18 cellular contexts compared by ENCODE assay signal in genomic region chr5:171392585-171393159, GRCh38. TPM values are rescaled to one million over a fixed set of nuclear protein-coding genes. Genes with fewer than 3 reads are reported as not detected.
A peak's percentile ranks its signal among the peaks of the same experiment; 100 is the strongest.
DNase-seq lines count a peak whose midpoint lies in the region; ATAC-seq and TF ChIP-seq lines count a peak whose summit lies in the region.
"Had no signal": no experiment of that assay in that cellular context is flagged by ENCODE, and none has a peak within 500 bp of the region (broad histone marks: within the 10 kb centered on the region; RNA-seq: fewer than 3 reads in every experiment).

No MANE protein-coding gene starts in this region.

- no peak overlapping the region for H2BK20ac ChIP-seq in H9 (ENCODE audit: low read depth, low read length, poor library complexity, severe bottlenecking)

- H3K9me3 ChIP-seq in CD8-positive, alpha-beta memory T cell (ENCODE audit: low read length), result no peaks in the 10 kb centered on the region
- H3K9me3 ChIP-seq in H9 (ENCODE audit: control insufficient read depth, low read depth, low read length), result no peaks in the 10 kb centered on the region
- H3K9me3 ChIP-seq: left lung, right lobe of liver had no signal

- H3K36me3 ChIP-seq in CD8-positive, alpha-beta memory T cell (ENCODE audit: insufficient read depth, low read length), result peaks cover 52% of the 10 kb centered on the region

- intact Hi-C loops in activated CD8-positive, alpha-beta T cell treated with anti-CD3 and anti-CD28 coated beads for 36 hours (cut with micrococcal nuclease), result no loop called here

- H2AK5ac ChIP-seq in H9 (ENCODE audit: insufficient read length, low read length), result no peak overlapping the region

- H3K18ac ChIP-seq in H9 (ENCODE audit: insufficient read length, low read depth, low read length), result no peak overlapping the region

- no peak overlapping the region for H3K14ac ChIP-seq in H9 (ENCODE audit: insufficient read depth, low read length)

- peak overlapping the region in 3 of 7 donors; percentile 17 to 59 (median 19) for H3K4me3 Mint-ChIP-seq in CD8-positive, alpha-beta memory T cell
- H3K4me3 Mint-ChIP-seq in H9 (peak overlapping the region; percentile 29 to 55), memory B cell (no peak overlapping the region)
- peak overlapping the region; percentile 98 for H3K4me3 Mint-ChIP-seq in activated CD8-positive, alpha-beta T cell treated with anti-CD3 and anti-CD28 coated beads for 36 hours
- no peak overlapping the region for H3K4me3 Mint-ChIP-seq in T-helper 2 cell treated with Interferon-gamma antibody and Interleukin-4, amounts not matched to agents 5 μg/mL and 100 μg/mL, for 36 hours
- H3K4me3 Mint-ChIP-seq: CD8-positive, alpha-beta T cell had no signal

- H3K27me3 ChIP-seq in CD8-positive, alpha-beta memory T cell (ENCODE audit: insufficient read depth, low read length, poor library complexity, severe bottlenecking), result no peaks in the 10 kb centered on the region
- no peaks in the 10 kb centered on the region for H3K27me3 ChIP-seq in H9 (ENCODE audit: insufficient read depth, low read length)
- H3K27me3 ChIP-seq: left lung, right lobe of liver had no signal

- H4K8ac ChIP-seq in H9 (replicated peaks; ENCODE audit: insufficient read length, low read depth, low read length), result no peak overlapping the region

- no peak overlapping the region for H2BK12ac ChIP-seq in H9 (ENCODE audit: insufficient read length, low read depth, low read length)

- no peak for ATAC-seq in activated CD8-positive, alpha-beta T cell treated with anti-CD3 and anti-CD28 coated beads for 36 hours
- no peak for ATAC-seq in memory B cell (ENCODE audit: low read depth)
- no peak for ATAC-seq in HG03108 (IDR thresholded peaks at IDR 0.05; ENCODE audit: unreplicated experiment)
- ATAC-seq: CD8-positive, alpha-beta T cell; left lung; right lobe of liver had no signal

- no peak overlapping the region for H3K23ac ChIP-seq in H9 (ENCODE audit: insufficient read length, low read depth, low read length)

- H3K36me3 Mint-ChIP-seq in CD8-positive, alpha-beta memory T cell, result peaks cover 27 to 88% (median 36%) of the 10 kb centered on the region in 3 donors
- H3K36me3 Mint-ChIP-seq in H9 (ENCODE audit: insufficient read depth in 1 of 3, low read depth in 3 of 3) (peaks cover 78 to 100% (median 100%) of the 10 kb centered on the region in 3 experiments), memory B cell (peaks cover 30% of the 10 kb centered on the region)
- H3K36me3 Mint-ChIP-seq in activated CD8-positive, alpha-beta T cell treated with anti-CD3 and anti-CD28 coated beads for 36 hours (ENCODE audit: low read depth), result peaks cover 95% of the 10 kb centered on the region
- H3K36me3 Mint-ChIP-seq in T-helper 2 cell treated with Interferon-gamma antibody and Interleukin-4, amounts not matched to agents 5 μg/mL and 100 μg/mL, for 36 hours (ENCODE audit: low read depth), result peaks cover 83% of the 10 kb centered on the region

- H3K4me1 Mint-ChIP-seq in CD8-positive, alpha-beta memory T cell, result peaks cover 72 to 92% (median 84%) of the 10 kb centered on the region in 3 donors
- H3K4me1 Mint-ChIP-seq in H9, result peaks cover 45 to 72% of the 10 kb centered on the region in 2 experiments
- peaks cover 56% of the 10 kb centered on the region for H3K4me1 Mint-ChIP-seq in activated CD8-positive, alpha-beta T cell treated with anti-CD3 and anti-CD28 coated beads for 36 hours (ENCODE audit: low read depth)
- peaks cover 49% of the 10 kb centered on the region for H3K4me1 Mint-ChIP-seq in memory B cell
- H3K4me1 Mint-ChIP-seq in T-helper 2 cell treated with Interferon-gamma antibody and Interleukin-4, amounts not matched to agents 5 μg/mL and 100 μg/mL, for 36 hours (ENCODE audit: low read depth), result peaks cover 45% of the 10 kb centered on the region

- H3K4me3 ChIP-seq in CD8-positive, alpha-beta memory T cell (ENCODE audit: low read length), result no peak overlapping the region
- H3K4me3 ChIP-seq: left lung, right lobe of liver had no signal

- H3K27me3 Mint-ChIP-seq in CD8-positive, alpha-beta memory T cell, result peaks cover 0 to 7% of the 10 kb centered on the region in 2 donors
- peaks cover 3% of the 10 kb centered on the region for H3K27me3 Mint-ChIP-seq in H9 (ENCODE audit: low read depth)
- H3K27me3 Mint-ChIP-seq in activated CD8-positive, alpha-beta T cell treated with anti-CD3 and anti-CD28 coated beads for 36 hours, result peaks cover 1% of the 10 kb centered on the region
- no peaks in the 10 kb centered on the region for H3K27me3 Mint-ChIP-seq in memory B cell
- H3K27me3 Mint-ChIP-seq in T-helper 2 cell treated with Interferon-gamma antibody and Interleukin-4, amounts not matched to agents 5 μg/mL and 100 μg/mL, for 36 hours (ENCODE audit: low read depth), result no peaks in the 10 kb centered on the region

- no peak overlapping the region for H4K91ac ChIP-seq in H9 (ENCODE audit: insufficient read length, low read depth, low read length)

- H3K9me3 Mint-ChIP-seq in CD8-positive, alpha-beta memory T cell, result peaks cover 0 to 6% (median 0%) of the 10 kb centered on the region in 5 donors
- peaks cover 2 to 10% of the 10 kb centered on the region in 2 experiments for H3K9me3 Mint-ChIP-seq in H9
- H3K9me3 Mint-ChIP-seq in activated CD8-positive, alpha-beta T cell treated with anti-CD3 and anti-CD28 coated beads for 36 hours, result no peaks in the 10 kb centered on the region
- no peaks in the 10 kb centered on the region for H3K9me3 Mint-ChIP-seq in memory B cell
- H3K9me3 Mint-ChIP-seq in T-helper 2 cell treated with Interferon-gamma antibody and Interleukin-4, amounts not matched to agents 5 μg/mL and 100 μg/mL, for 36 hours, result no peaks in the 10 kb centered on the region
- H3K9me3 Mint-ChIP-seq: CD8-positive, alpha-beta T cell had no signal

- no peaks in the 10 kb centered on the region for H4K20me1 ChIP-seq in H9 (ENCODE audit: control insufficient read depth, insufficient read depth, insufficient read length)

- POLR2A ChIA-PET in CD8-positive, alpha-beta memory T cell (lab: Charles Lee), result no interaction called here
- POLR2A ChIA-PET in activated CD8-positive, alpha-beta T cell treated with anti-CD3 and anti-CD28 coated beads for 36 hours (lab: Charles Lee), result interaction anchor here (0.6 to 10.5 kb wide), 6 partner anchors 8 to 1407 kb away, joined by 3 to 162 read pairs (median 3); no protein-coding TSS in a partner anchor

- no peak overlapping the region for H2BK15ac ChIP-seq in H9 (ENCODE audit: low read depth, low read length)

- CTCF ChIA-PET in CD8-positive, alpha-beta memory T cell (lab: Charles Lee), result interaction anchor here (1.6 kb wide), 1 partner anchor 11 kb away, joined by 3 read pairs; no protein-coding TSS in a partner anchor
- CTCF ChIA-PET in activated CD8-positive, alpha-beta T cell treated with anti-CD3 and anti-CD28 coated beads for 36 hours (lab: Charles Lee), result interaction anchor here (1.0 kb wide), 1 partner anchor 16 kb away, joined by 4 read pairs; no protein-coding TSS in a partner anchor

- no peak overlapping the region for H4K5ac ChIP-seq in H9 (ENCODE audit: insufficient read length, low read depth, low read length)

- H3K9ac ChIP-seq in H9 (ENCODE audit: extremely low read depth, insufficient read length, low read length), result no peak overlapping the region

- no peak overlapping the region for H2BK5ac ChIP-seq in H9 (ENCODE audit: insufficient read length, low read length)

- no peaks in the 10 kb centered on the region for H3K23me2 ChIP-seq in H9 (ENCODE audit: insufficient read length, low read depth, low read length, poor library complexity, severe bottlenecking)

- no peaks in the 10 kb centered on the region for H3K79me1 ChIP-seq in H9 (ENCODE audit: insufficient read depth, low read depth, low read length, poor library complexity, severe bottlenecking)

- TF ChIP-seq CTCF in H9 (conservative IDR thresholded peaks at IDR 0.05), result no peak; the same call in 2 of the 3 replicates
- no peak for TF ChIP-seq CTCF in activated CD8-positive, alpha-beta T cell treated with anti-CD3 and anti-CD28 coated beads for 36 hours (IDR thresholded peaks at IDR 0.05)

- peaks cover 97% of the 10 kb centered on the region for H3K79me2 ChIP-seq in H9 (ENCODE audit: insufficient read depth, low read length)

- H3K4me2 ChIP-seq in H9 (ENCODE audit: insufficient read depth, insufficient read length, low read length), result no peak overlapping the region

- peak overlapping the region in 7 of 8 donors; percentile 7 to 78 (median 59) for H3K27ac Mint-ChIP-seq in CD8-positive, alpha-beta memory T cell
- H3K27ac Mint-ChIP-seq in H9, result peak overlapping the region in 2 of 3 experiments; percentile 58 to 70; a peak in 2 of 7 replicates
- H3K27ac Mint-ChIP-seq in activated CD8-positive, alpha-beta T cell treated with anti-CD3 and anti-CD28 coated beads for 36 hours, result peak overlapping the region; percentile 82
- peak overlapping the region; percentile 35 for H3K27ac Mint-ChIP-seq in memory B cell
- no peak overlapping the region for H3K27ac Mint-ChIP-seq in T-helper 2 cell treated with Interferon-gamma antibody and Interleukin-4, amounts not matched to agents 5 μg/mL and 100 μg/mL, for 36 hours
- H3K27ac Mint-ChIP-seq: CD8-positive, alpha-beta T cell had no signal

- H3T11ph ChIP-seq in H9 (ENCODE audit: low read length), result no peak overlapping the region

- H3K4ac ChIP-seq in H9 (ENCODE audit: low read depth, low read length), result no peak overlapping the region

- H2BK120ac ChIP-seq in H9 (ENCODE audit: low read depth, low read length, poor library complexity, severe bottlenecking), result no peak overlapping the region

- DNase-seq in CD8-positive, alpha-beta memory T cell, result no peak
- DNase-seq in H9 (no peak), memory B cell (ENCODE audit: low spot score in 2 of 2) (no peak), NCI-H526 treated with DMSO at 0.1 percent for 48 hours (lab: John Stamatoyannopoulos, UW) (no peak), AML-193 (lab: John Stamatoyannopoulos, UW) (no peak)
- DNase-seq in activated CD8-positive, alpha-beta T cell treated with anti-CD3 and anti-CD28 coated beads for 36 hours, result no peak
- DNase-seq in T-helper 2 cell treated with Interferon-gamma antibody and Interleukin-4, amounts not matched to agents 5 μg/mL and 100 μg/mL, for 36 hours (ENCODE audit: low spot score), result no peak
- DNase-seq: activated naive CD4-positive, alpha-beta T cell treated with Interleukin-2 at 50 U/mL for 16 hours; CD8-positive, alpha-beta T cell; GF-D8; left lung; NCI-H146; NCI-H446 treated with DMSO at 0.1 percent for 48 hours; right lobe of liver; stimulated activated CD4-positive, alpha-beta T cell treated with anti-CD3 and anti-CD28 coated beads, Interleukin-4, amount 100 ng/mL, for 4 hours; stimulated activated naive CD4-positive, alpha-beta T cell; SW 1271 had no signal

- no peak overlapping the region for H2AFZ ChIP-seq in H9 (ENCODE audit: low read length)

- no peak overlapping the region for H3K27ac ChIP-seq in CD8-positive, alpha-beta memory T cell (ENCODE audit: low read depth, low read length)
- no peak overlapping the region for H3K27ac ChIP-seq in H9 (ENCODE audit: insufficient read length, low read depth, low read length)
- H3K27ac ChIP-seq: left lung, right lobe of liver had no signal

- WGBS in H9 (ENCODE audit: extremely low coverage, insufficient read length, low lambda C conversion rate), result 100% methylated on average over 2 of the region's 4 CpGs

- no peak overlapping the region for H3K56ac ChIP-seq in H9 (ENCODE audit: insufficient read length, low read depth, low read length)

- H3K4me1 ChIP-seq in CD8-positive, alpha-beta memory T cell (ENCODE audit: insufficient read depth, low read length), result peaks cover 58% of the 10 kb centered on the region
- H3K4me1 ChIP-seq in H9 (ENCODE audit: insufficient read depth, low read length), result 0 out of 2 replicates have a peak, but pooled peaks cover 4% of the 10 kb centered on the region

RNA-seq across cellular contexts. Expression of gene NPM1, which starts 5.0 kb away (rescaled TPM):
- total RNA-seq in CD8-positive, alpha-beta memory T cell, result 1,000 to 10,000 TPM; 4,412 to 4,687 TPM
- 603 TPM for polyA plus RNA-seq in CD8-positive, alpha-beta memory T cell
- total RNA-seq in H9 (2021), result 3,020 and 3,122 TPM in 2 replicates
- total RNA-seq in activated CD8-positive, alpha-beta T cell treated with anti-CD3 and anti-CD28 coated beads for 36 hours, result 1,000 to 10,000 TPM; 3,203 to 3,498 TPM

RNA-seq across cellular contexts. Expression of gene FGF18, which starts 26.8 kb away (rescaled TPM):
- under 1 TPM; 0.18 to 0.22 TPM for total RNA-seq in CD8-positive, alpha-beta memory T cell
- not detected for polyA plus RNA-seq in CD8-positive, alpha-beta memory T cell
- 0.94 and 1.3 TPM in 2 replicates for total RNA-seq in H9 (2021)
- total RNA-seq in activated CD8-positive, alpha-beta T cell treated with anti-CD3 and anti-CD28 coated beads for 36 hours, result under 1 TPM in 1 of 2 experiments, not detected in 1; 0.18 TPM

Comparison
In these comparisons a context has a peak if more than half of its experiments do, and no peak if none do; other contexts are left out.
1. H3K4me3 Mint-ChIP-seq: peak in H9 (2 of 2) and activated CD8-positive, alpha-beta T cell treated with anti-CD3 and anti-CD28 coated beads for 36 hours (single experiment); none in memory B cell (single experiment) and T-helper 2 cell treated with Interferon-gamma antibody and Interleukin-4, amounts not matched to agents 5 μg/mL and 100 μg/mL, for 36 hours (single experiment).